Comparison of ENCODE assay signal across 9 cellular contexts in the genomic region with DNA sequence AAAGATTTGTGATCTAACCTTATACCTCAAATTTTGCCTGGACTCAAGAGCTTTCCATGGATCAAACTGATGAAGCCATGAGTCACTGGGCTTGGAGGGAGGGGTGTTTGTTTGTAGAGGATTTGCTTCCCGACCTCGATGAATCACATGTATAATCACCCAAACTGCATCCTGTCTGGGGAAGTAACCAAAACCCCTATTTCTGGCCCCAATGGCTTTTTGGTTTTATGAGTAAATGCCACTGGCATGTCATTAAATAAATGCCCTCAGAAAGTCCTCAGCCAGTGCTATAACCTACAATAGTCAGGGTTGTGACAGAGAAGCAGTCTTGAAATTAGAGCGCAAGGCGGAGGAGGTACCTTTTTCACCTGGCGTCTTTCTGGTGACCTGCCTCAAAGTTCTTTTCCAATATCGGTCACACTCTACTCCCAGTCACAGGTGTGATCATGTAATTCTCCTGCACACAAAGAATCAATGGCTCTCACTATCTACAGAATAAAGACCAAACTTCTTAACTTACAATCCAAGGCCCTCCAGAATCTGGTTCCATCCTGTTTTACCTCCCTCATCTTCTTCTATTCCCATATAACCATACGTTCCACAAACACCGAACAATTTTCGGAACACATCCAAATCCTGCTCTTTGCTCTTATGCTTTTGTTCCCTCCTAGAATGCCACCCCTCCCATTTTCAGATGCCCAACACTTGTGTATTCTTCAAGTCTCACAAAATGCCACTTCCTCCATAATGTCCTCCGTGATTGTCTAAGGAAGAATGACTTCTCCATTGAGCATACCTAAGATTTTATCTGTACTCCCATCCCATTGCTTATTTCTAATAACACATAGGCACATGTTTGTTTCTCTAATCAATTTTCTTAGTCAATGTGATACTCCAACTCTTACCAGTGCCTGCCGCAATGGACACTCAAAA.
DNase-seq lines count a peak whose midpoint lies in the region; ATAC-seq and TF ChIP-seq lines count a peak whose summit lies in the region.
"Had no signal": no experiment of that assay in that cellular context is flagged by ENCODE, and none has a peak within 500 bp of the region (broad histone marks: within the 10 kb centered on the region; RNA-seq: fewer than 3 reads in every experiment).

No MANE protein-coding gene starts in this region.

- no peak for ATAC-seq in GM18907 (IDR thresholded peaks at IDR 0.05; ENCODE audit: unreplicated experiment)
- ATAC-seq: natural killer cell treated with Interleukin-12 subunit alpha and Interleukin-12 subunit beta and Interleukin-15 and Interleukin-18, amount 100 ng/mL, for 72 hours had no signal

- DNase-seq in 8988T: peak; percentile 39
- peak; percentile 87 for DNase-seq in HPDE6-E6E7 (ENCODE audit: extremely low spot score)
- peak; percentile 95 for DNase-seq in astrocyte of the cerebellum (ENCODE audit: low read depth)
- peak; percentile 79 for DNase-seq in islet precursor cell
- no peak for DNase-seq in NCI-H446 treated with DMSO at 0.1 percent for 48 hours (lab: John Stamatoyannopoulos, UW)
- DNase-seq in G401 (ENCODE audit: low spot score): no peak
- no peak for DNase-seq in stimulated activated CD4-positive, alpha-beta T cell treated with anti-CD3 and anti-CD28 coated beads, Interleukin-2, amount 100 ng/mL, for 24 hours

- in situ Hi-C loops in astrocyte of the cerebellum (cut with HindIII; ENCODE audit: low sequenced_read_pairs): no loop called here
- in situ Hi-C loops in G401 (cut with HindIII; ENCODE audit: low sequenced_read_pairs): no loop called here

- TF ChIP-seq CTCF in astrocyte of the cerebellum (IDR thresholded peaks at IDR 0.05; ENCODE audit: low read depth, low read length, missing control alignments): no peak

- H3K4me3 ChIP-seq in astrocyte of the cerebellum (ENCODE audit: low read depth, low read length): no peak overlapping the region

Comparison
In these comparisons a context has a peak if more than half of its experiments do, and no peak if none do; other contexts are left out.
1. DNase-seq: peak in 8988T (single experiment), HPDE6-E6E7 (single experiment), astrocyte of the cerebellum (single experiment) and islet precursor cell (single experiment); none in NCI-H446 treated with DMSO at 0.1 percent for 48 hours (single experiment), G401 (single experiment) and stimulated activated CD4-positive, alpha-beta T cell treated with anti-CD3 and anti-CD28 coated beads, Interleukin-2, amount 100 ng/mL, for 24 hours (0 of 2).